26 cellular contexts compared by ENCODE assay signal in the genomic region with DNA sequence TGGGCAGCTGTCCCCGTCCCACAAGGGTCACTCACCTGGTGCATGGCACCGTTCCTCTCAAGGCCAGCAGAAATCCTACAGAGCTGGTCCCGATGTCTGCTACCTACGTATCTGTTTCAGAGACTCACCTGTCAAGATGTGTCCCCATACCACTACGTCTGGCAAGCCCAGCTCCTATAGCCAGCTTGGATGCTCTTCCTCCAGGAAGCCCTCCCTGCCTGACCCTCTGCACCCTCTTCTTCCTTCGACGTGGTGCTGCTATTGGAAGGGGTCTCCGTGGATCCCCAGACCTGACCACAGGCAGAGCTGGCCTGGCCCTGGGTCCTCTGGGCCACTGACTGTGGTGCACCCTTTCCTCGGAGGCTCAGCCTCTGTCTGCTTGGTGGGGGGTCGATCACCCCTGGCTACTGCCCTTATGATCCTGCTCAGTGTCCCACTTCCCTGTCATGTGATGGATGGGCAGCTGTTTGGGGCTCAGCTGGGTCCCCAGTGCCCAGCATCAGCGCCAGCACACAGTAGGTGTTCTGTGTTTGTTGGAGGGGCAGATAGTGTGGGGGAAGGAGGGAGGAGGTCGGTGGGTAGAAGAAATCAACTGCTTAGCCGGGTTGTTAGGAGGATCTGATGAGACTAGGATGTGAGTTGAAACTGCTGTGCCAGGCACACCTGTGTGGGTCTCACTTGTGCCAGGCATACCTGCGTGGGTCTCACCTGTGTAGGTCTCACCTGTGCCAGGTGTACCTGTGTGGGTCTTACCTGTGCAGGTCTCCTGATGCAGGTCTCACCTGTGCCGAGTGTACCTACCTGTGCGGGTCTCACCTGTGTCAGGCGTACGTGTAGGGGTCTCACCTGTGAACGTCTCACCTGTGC. TPM values are rescaled to one million over a fixed set of nuclear protein-coding genes. Genes with fewer than 3 reads are reported as not detected.
A peak's percentile ranks its signal among the peaks of the same experiment; 100 is the strongest.
DNase-seq lines count a peak whose midpoint lies in the region; ATAC-seq and TF ChIP-seq lines count a peak whose summit lies in the region.
"Had no signal": no experiment of that assay in that cellular context is flagged by ENCODE, and none has a peak within 500 bp of the region (broad histone marks: within the 10 kb centered on the region; RNA-seq: fewer than 3 reads in every experiment).

No MANE protein-coding gene starts in this region.

- in situ Hi-C loops in GM13977 (cut with MboI; ENCODE audit: low pct_unique_long_range_greater_than_20kb, low sequenced_read_pairs, unreplicated experiment) = no loop called here

- TF ChIP-seq CTCF in heart right ventricle (IDR thresholded peaks at IDR 0.05) (no peak), GM13977 (IDR thresholded peaks at IDR 0.05; ENCODE audit: extremely low read depth, insufficient read depth, missing control alignments) (no peak)

- intact Hi-C loops in right cardiac atrium (cut with DNase I) (no loop called here), heart right ventricle (cut with DNase I) (no loop called here)

- no peaks in the 10 kb centered on the region for H3K9me3 ChIP-seq in right cardiac atrium (ENCODE audit: control insufficient read depth, low read length)
- H3K9me3 ChIP-seq in heart right ventricle = no peaks in the 10 kb centered on the region
- H3K9me3 ChIP-seq: ascending aorta, esophagus squamous epithelium, psoas muscle, SJSA1, stomach, thyroid gland had no signal

- no peak overlapping the region for H3K4me3 Mint-ChIP-seq in activated T-helper 17 cell treated with anti-CD3 and anti-CD28 coated beads, Interleukin-2, amount 50 U/mL, for 72 hours
- peak overlapping the region in 2 of 10 donors; percentile 6 to 29 for H3K4me3 Mint-ChIP-seq in naive thymus-derived CD8-positive, alpha-beta T cell
- H3K4me3 Mint-ChIP-seq: activated naive CD8-positive, alpha-beta T cell; GM23338 had no signal

- H3K27ac Mint-ChIP-seq in activated T-helper 17 cell treated with anti-CD3 and anti-CD28 coated beads, Interleukin-2, amount 50 U/mL, for 72 hours = peak overlapping the region; percentile 37
- peak overlapping the region; percentile 11 to 82 (median 66) for H3K27ac Mint-ChIP-seq in naive thymus-derived CD8-positive, alpha-beta T cell
- H3K27ac Mint-ChIP-seq: activated naive CD8-positive, alpha-beta T cell; activated T-helper 2 cell treated with anti-CD3 and anti-CD28 coated beads, Interferon-gamma antibody, Interleukin-2, Interleukin-4, amounts not matched to agents 10 μg/mL and 5 μg/mL and 100 μg/mL, durations not matched to agents 14 hours and 24 hours and 36 hours; GM23338 had no signal

- H3K27ac ChIP-seq in right cardiac atrium (ENCODE audit: low read length) (no peak overlapping the region), heart right ventricle (peak overlapping the region in 4 of 10 donors; percentile 27 to 77 (median 51))
- H3K27ac ChIP-seq: ascending aorta, SJSA1, thyroid gland had no signal

- no peaks in the 10 kb centered on the region for H3K27me3 Mint-ChIP-seq in activated T-helper 17 cell treated with anti-CD3 and anti-CD28 coated beads, Interleukin-2, amount 50 U/mL, for 72 hours
- no peaks in the 10 kb centered on the region for H3K27me3 Mint-ChIP-seq in naive thymus-derived CD8-positive, alpha-beta T cell
- H3K27me3 Mint-ChIP-seq: activated naive CD8-positive, alpha-beta T cell had no signal

- H3K4me1 ChIP-seq in right cardiac atrium (ENCODE audit: control insufficient read depth, insufficient read depth, low read length) (no peaks in the 10 kb centered on the region), heart right ventricle (peaks cover 0 to 24% (median 19%) of the 10 kb centered on the region in 9 donors)
- H3K4me1 ChIP-seq: ascending aorta, SJSA1 had no signal

- DNase-seq in right cardiac atrium (peak; percentile 16 to 47 (median 29)), heart right ventricle (no peak), GM13977 (ENCODE audit: low spot score) (no peak)
- DNase-seq in naive thymus-derived CD8-positive, alpha-beta T cell = no peak
- DNase-seq: activated CD4-positive, alpha-beta T cell treated with anti-CD3 and anti-CD28 coated beads, Interleukin-2, amount 50 U/mL, for 4 hours; activated CD8-positive, alpha-beta memory T cell treated with anti-CD3 and anti-CD28 coated beads, Interleukin-2, amount 50 U/mL, for 4 hours; EL; esophagus squamous epithelium; hippocampal formation; KBM-7; left colon; MM.1S; NCI-H2029; NCI-H2227 treated with DMSO at 0.1 percent for 48 hours; stomach; T-helper 1 cell; thyroid gland had no signal

- H3K27me3 ChIP-seq in right cardiac atrium (ENCODE audit: control insufficient read depth, insufficient read depth) (no peaks in the 10 kb centered on the region), heart right ventricle (peaks cover 0 to 6% (median 0%) of the 10 kb centered on the region in 7 donors)
- H3K27me3 ChIP-seq: ascending aorta, SJSA1, thyroid gland had no signal

- H3K4me1 Mint-ChIP-seq in activated T-helper 17 cell treated with anti-CD3 and anti-CD28 coated beads, Interleukin-2, amount 50 U/mL, for 72 hours = no peaks in the 10 kb centered on the region
- H3K4me1 Mint-ChIP-seq in naive thymus-derived CD8-positive, alpha-beta T cell = peaks cover 4 to 25% (median 13%) of the 10 kb centered on the region in 4 donors

- POLR2A ChIA-PET in naive thymus-derived CD8-positive, alpha-beta T cell (lab: Charles Lee) = interaction anchor here (1.5 to 2.5 kb wide), 2 partner anchors 21 kb away, joined by 4 to 10 read pairs; no protein-coding TSS in a partner anchor

- no peaks in the 10 kb centered on the region for H3K36me3 ChIP-seq in heart right ventricle
- H3K36me3 ChIP-seq: ascending aorta, SJSA1, thyroid gland had no signal

- WGBS in right cardiac atrium = 83% methylated on average over 19 of the region's 19 CpGs
- WGBS in heart right ventricle, 2 donors = 80 to 86% methylated on average over 19 of the region's 19 CpGs

- ATAC-seq in right cardiac atrium = no peak
- ATAC-seq in heart right ventricle = no peak
- ATAC-seq in activated T-helper 17 cell treated with anti-CD3 and anti-CD28 coated beads, Interleukin-2, amount 50 U/mL, for 72 hours (replicated peaks) = no peak
- ATAC-seq in naive thymus-derived CD8-positive, alpha-beta T cell = no peak
- no peak for ATAC-seq in GM18511 (IDR thresholded peaks at IDR 0.05; ENCODE audit: unreplicated experiment)
- no peak for ATAC-seq in HG03097 (IDR thresholded peaks at IDR 0.05; ENCODE audit: low FRiP score, unreplicated experiment)
- ATAC-seq: left colon had no signal

- no peaks in the 10 kb centered on the region for H3K9me3 Mint-ChIP-seq in activated T-helper 17 cell treated with anti-CD3 and anti-CD28 coated beads, Interleukin-2, amount 50 U/mL, for 72 hours
- no peaks in the 10 kb centered on the region for H3K9me3 Mint-ChIP-seq in naive thymus-derived CD8-positive, alpha-beta T cell
- H3K9me3 Mint-ChIP-seq: activated T-helper 2 cell treated with anti-CD3 and anti-CD28 coated beads, Interferon-gamma antibody, Interleukin-2, Interleukin-4, amounts not matched to agents 10 μg/mL and 5 μg/mL and 100 μg/mL, durations not matched to agents 14 hours and 24 hours and 36 hours; GM23338 had no signal

- H3K4me3 ChIP-seq in right cardiac atrium (ENCODE audit: low read length) = no peak overlapping the region
- no peak overlapping the region for H3K4me3 ChIP-seq in heart right ventricle
- H3K4me3 ChIP-seq: ascending aorta, esophagus squamous epithelium, GM23338, psoas muscle, SJSA1, stomach, thyroid gland had no signal

- H3K36me3 Mint-ChIP-seq in activated T-helper 17 cell treated with anti-CD3 and anti-CD28 coated beads, Interleukin-2, amount 50 U/mL, for 72 hours (ENCODE audit: low read depth) = no peaks in the 10 kb centered on the region
- peaks cover 0 to 20% (median 0%) of the 10 kb centered on the region in 3 donors for H3K36me3 Mint-ChIP-seq in naive thymus-derived CD8-positive, alpha-beta T cell
- H3K36me3 Mint-ChIP-seq: activated naive CD8-positive, alpha-beta T cell had no signal

RNA-seq across cellular contexts. Expression of a gene that starts 21.7 kb away (rescaled TPM):
- total RNA-seq in right cardiac atrium (1 to 10 TPM in 1 of 4 donors, under 1 TPM in 3; 0.26 to 1.9 (median 0.74) TPM), heart right ventricle (under 1 TPM in 5 of 10 donors, not detected in 5; 0.30 to 0.53 (median 0.40) TPM)
- polyA plus RNA-seq in right cardiac atrium (0.02 TPM), heart right ventricle (under 1 TPM; 0.17 to 0.22 TPM)
- total RNA-seq in activated T-helper 17 cell treated with anti-CD3 and anti-CD28 coated beads, Interleukin-2, amount 50 U/mL, for 72 hours = 1 to 10 TPM in 1 of 2 donors, not detected in 1; 2.3 TPM
- total RNA-seq in naive thymus-derived CD8-positive, alpha-beta T cell = 1 to 10 TPM; 2.5 to 4.8 TPM
- under 1 TPM in 1 of 3 donors, not detected in 2; 0.19 TPM for polyA plus RNA-seq in naive thymus-derived CD8-positive, alpha-beta T cell
- total RNA-seq: ascending aorta, SJSA1 had no signal
- polyA plus RNA-seq: psoas muscle had no signal

RNA-seq across cellular contexts. Expression of a gene that starts 28.7 kb away (rescaled TPM):
- total RNA-seq in right cardiac atrium = 10 to 100 TPM in 1 of 4 donors, 1 to 10 TPM in 3; 6.9 to 10.9 (median 9.5) TPM
- 6.1 TPM for polyA plus RNA-seq in right cardiac atrium
- 1 to 10 TPM in 9 of 10 donors, under 1 TPM in 1; 0.96 to 4.8 (median 2.9) TPM for total RNA-seq in heart right ventricle
- polyA plus RNA-seq in heart right ventricle = 1 to 10 TPM; 2.8 to 3.4 TPM
- total RNA-seq in activated T-helper 17 cell treated with anti-CD3 and anti-CD28 coated beads, Interleukin-2, amount 50 U/mL, for 72 hours = 10 to 100 TPM; 15.1 to 19.9 TPM
- total RNA-seq in naive thymus-derived CD8-positive, alpha-beta T cell = 10 to 100 TPM; 85.3 to 86.3 TPM
- 100 to 1,000 TPM in 1 of 3 donors, 10 to 100 TPM in 2; 75.2 to 107 (median 83.3) TPM for polyA plus RNA-seq in naive thymus-derived CD8-positive, alpha-beta T cell

Comparison
In these comparisons a context has a peak if more than half of its experiments do, and no peak if none do; other contexts are left out.
1. DNase-seq: peak in right cardiac atrium (3 of 3); none in heart right ventricle (0 of 2), naive thymus-derived CD8-positive, alpha-beta T cell (0 of 10) and GM13977 (single experiment).
2. RNA of a gene that starts 28.7 kb away (total RNA-seq): 85.3 to 86.3 TPM in naive thymus-derived CD8-positive, alpha-beta T cell; 15.1 to 19.9 TPM in activated T-helper 17 cell treated with anti-CD3 and anti-CD28 coated beads, Interleukin-2, amount 50 U/mL, for 72 hours, 6.9 to 10.9 TPM in right cardiac atrium and 0.96 to 4.8 TPM in heart right ventricle; every median in the first group is over 4 times any median in the second.